Comparison of ENCODE assay signal across 17 cellular contexts in genomic region chr18:35938158-35938557, GRCh38.
DNase-seq lines count a peak whose midpoint lies in the region; ATAC-seq and TF ChIP-seq lines count a peak whose summit lies in the region.
"Had no signal": no experiment of that assay in that cellular context is flagged by ENCODE, and none has a peak within 500 bp of the region (broad histone marks: within the 10 kb centered on the region; RNA-seq: fewer than 3 reads in every experiment).

No MANE protein-coding gene starts in this region.

- TF ChIP-seq CTCF in Calu3 (IDR thresholded peaks at IDR 0.05; ENCODE audit: unreplicated experiment) (no peak), astrocyte of the cerebellum (IDR thresholded peaks at IDR 0.05; ENCODE audit: low read depth, low read length, missing control alignments) (no peak)

- no peak overlapping the region for H3K4me3 Mint-ChIP-seq in Calu3 (ENCODE audit: low read depth, unreplicated experiment)
- H3K4me3 Mint-ChIP-seq in T-cell = no peak overlapping the region
- H3K4me3 Mint-ChIP-seq: nephron progenitor cell had no signal

- peak overlapping the region; percentile 47 for H3K4me2 ChIP-seq in Karpas-422 (ENCODE audit: low read depth, low read length, poor library complexity, severe bottlenecking)

- no TSS peak for BruUV-seq in Calu3 (replicated peaks; lab: Mats Ljungman, UMichigan)

- H3K36me3 Mint-ChIP-seq in Calu3 (ENCODE audit: insufficient read depth, unreplicated experiment) (no peaks in the 10 kb centered on the region), T-cell (no peaks in the 10 kb centered on the region)

- no peaks in the 10 kb centered on the region for H4K20me1 ChIP-seq in Karpas-422 (ENCODE audit: insufficient read depth, low read depth, low read length)

- no peaks in the 10 kb centered on the region for H3K9me2 ChIP-seq in Karpas-422 (replicated peaks; ENCODE audit: insufficient read depth, low read length)

- H3K9me3 ChIP-seq in Karpas-422 (ENCODE audit: low read length) = no peaks in the 10 kb centered on the region

- no peaks in the 10 kb centered on the region for H3K36me3 ChIP-seq in Karpas-422 (ENCODE audit: insufficient read depth, low read length)
- H3K36me3 ChIP-seq: cardiac muscle cell had no signal

- peak overlapping the region; percentile 76 for H3K27ac ChIP-seq in Karpas-422 (ENCODE audit: low read length)
- H3K27ac ChIP-seq: cardiac muscle cell had no signal

- H3K4me3 ChIP-seq in Karpas-422 (ENCODE audit: low read length) (0 out of 2 replicates have a peak overlapping the region, but pooled peaks have one; percentile 14), astrocyte of the cerebellum (ENCODE audit: low read depth, low read length) (no peak overlapping the region)
- H3K4me3 ChIP-seq: cardiac muscle cell had no signal

- H3K9me3 Mint-ChIP-seq in Calu3 (ENCODE audit: low read depth, unreplicated experiment) (no peaks in the 10 kb centered on the region), T-cell (no peaks in the 10 kb centered on the region)

- ATAC-seq in HG02798 (IDR thresholded peaks at IDR 0.05; ENCODE audit: poor library complexity, unreplicated experiment) = no peak
- ATAC-seq in T-cell (replicated peaks in 1 of 4) = no peak

- POLR2A ChIA-PET in T-cell (lab: Charles Lee) = no interaction called here

- H3K4me1 Mint-ChIP-seq in Calu3 (ENCODE audit: low read depth, unreplicated experiment) (peaks cover 32% of the 10 kb centered on the region), T-cell (no peaks in the 10 kb centered on the region)
- H3K4me1 Mint-ChIP-seq: nephron progenitor cell had no signal

- H3K27me3 ChIP-seq in Karpas-422 (ENCODE audit: low read length) = no peaks in the 10 kb centered on the region
- H3K27me3 ChIP-seq: cardiac muscle cell had no signal

- peak overlapping the region; percentile 56; the same call in 1 of the 2 replicates for H3K9ac ChIP-seq in Karpas-422 (ENCODE audit: low read length)

- 0 out of 2 replicates have a peak overlapping the region, but pooled peaks have one; percentile 32 for H2AFZ ChIP-seq in Karpas-422 (ENCODE audit: low read length)

- in situ Hi-C loops in astrocyte of the cerebellum (cut with HindIII; ENCODE audit: low sequenced_read_pairs) = no loop called here

- no peaks in the 10 kb centered on the region for H3K79me2 ChIP-seq in Karpas-422 (ENCODE audit: low read length)

- peaks cover 26% of the 10 kb centered on the region for H3K4me1 ChIP-seq in Karpas-422 (ENCODE audit: low read length)

- intact Hi-C loops in Calu3 (cut with micrococcal nuclease; ENCODE audit: unreplicated experiment) = no loop called here

- no peak for DNase-seq in Calu3
- DNase-seq in Karpas-422 = no peak
- DNase-seq in astrocyte of the cerebellum (ENCODE audit: low read depth) = peak; percentile 37
- peak; percentile 30 for DNase-seq in glomerular visceral epithelial cell (ENCODE audit: extremely low spot score)
- DNase-seq in stimulated activated CD4-positive, alpha-beta T cell treated with anti-CD3 and anti-CD28 coated beads, Interleukin-15, amount 100 ng/mL, for 24 hours = no peak
- DNase-seq in T-cell = no peak
- DNase-seq in dermis blood vessel endothelial cell = no peak
- DNase-seq: activated CD4-positive, alpha-beta T cell treated with anti-CD3 and anti-CD28 coated beads for 4 hours; activated naive CD4-positive, alpha-beta T cell treated with Interleukin-2 at 50 U/mL for 16 hours; effector memory CD4-positive, alpha-beta T cell; mesendoderm; NCI-H1694 treated with DMSO at 0.1 percent for 48 hours; nephron progenitor cell; SIG-M5; T-helper 9 cell had no signal

- H3K27ac Mint-ChIP-seq in Calu3 (ENCODE audit: unreplicated experiment) = peak overlapping the region; percentile 33
- H3K27ac Mint-ChIP-seq in T-cell = no peak overlapping the region
- H3K27ac Mint-ChIP-seq: nephron progenitor cell had no signal

- CTCF ChIA-PET in Calu3 (lab: Charles Lee) = interaction anchor here (0.9 to 2.3 kb wide), 5 partner anchors 12 to 182 kb away, joined by 3 to 12 read pairs (median 3); partner anchors contain the start of gene RMP24
- CTCF ChIA-PET in T-cell (lab: Charles Lee) = no interaction called here

- no peaks in the 10 kb centered on the region for H3K27me3 Mint-ChIP-seq in Calu3 (ENCODE audit: unreplicated experiment)
- H3K27me3 Mint-ChIP-seq in T-cell = peaks cover 0 to 10% of the 10 kb centered on the region in 2 donors

Comparison
In these comparisons a context has a peak if more than half of its experiments do, and no peak if none do; other contexts are left out.
1. DNase-seq: peak in astrocyte of the cerebellum (single experiment) and glomerular visceral epithelial cell (single experiment); none in Calu3 (single experiment), Karpas-422 (single experiment), stimulated activated CD4-positive, alpha-beta T cell treated with anti-CD3 and anti-CD28 coated beads, Interleukin-15, amount 100 ng/mL, for 24 hours (single experiment), T-cell (0 of 34) and dermis blood vessel endothelial cell (single experiment).